Comparison of ENCODE assay signal across 8 cellular contexts in the genomic region with DNA sequence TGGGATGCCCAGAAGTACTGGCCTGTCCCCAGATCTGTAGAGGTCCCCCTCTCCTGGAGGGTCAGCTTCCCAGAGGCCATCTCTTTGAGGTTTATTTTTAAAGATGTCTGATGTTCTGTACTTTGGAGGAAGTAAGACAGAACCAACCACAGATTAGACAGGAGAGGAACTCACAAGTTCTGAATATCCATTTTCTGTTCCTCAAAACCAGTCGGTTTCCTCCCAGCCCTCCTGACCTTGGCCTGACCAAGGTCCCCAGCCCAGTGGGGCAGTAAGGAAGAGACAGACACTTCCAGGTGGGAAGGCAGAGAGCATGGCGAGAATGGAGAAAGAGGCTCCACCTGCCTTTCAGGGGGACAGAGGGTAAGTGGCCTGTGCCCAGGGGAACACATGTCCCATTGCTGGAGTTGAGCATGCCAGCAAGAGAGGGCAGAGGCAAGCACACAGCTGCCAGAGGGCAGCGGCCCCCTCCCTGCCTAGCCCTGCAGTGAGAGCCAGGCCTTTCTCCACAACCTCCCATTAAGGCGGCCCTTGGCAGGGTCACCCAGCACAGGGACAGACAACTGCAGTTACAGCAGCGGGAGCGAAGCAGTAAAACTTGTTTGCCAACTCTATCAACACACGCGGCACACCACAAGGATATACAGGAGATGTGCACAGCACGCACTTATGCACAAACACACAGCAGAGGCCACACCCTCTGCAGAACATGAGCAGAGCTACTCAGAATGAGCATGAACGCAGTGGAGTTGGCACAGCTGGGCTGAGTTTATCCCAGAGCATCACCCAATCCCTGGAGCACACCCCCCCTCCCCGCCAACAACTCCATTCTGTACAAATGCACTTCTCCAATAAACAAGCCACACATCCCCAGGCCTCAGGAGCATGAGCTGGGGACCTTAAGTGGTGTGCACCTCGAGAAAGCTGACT. TPM values are rescaled to one million over a fixed set of nuclear protein-coding genes. Genes with fewer than 3 reads are reported as not detected.
A peak's percentile ranks its signal among the peaks of the same experiment; 100 is the strongest.
DNase-seq lines count a peak whose midpoint lies in the region; ATAC-seq and TF ChIP-seq lines count a peak whose summit lies in the region.

No MANE protein-coding gene starts in this region.

- H3K27ac ChIP-seq in prostate gland: peak overlapping the region; percentile 76 to 86

- H3K36me3 ChIP-seq in prostate gland (no peaks in the 10 kb centered on the region), H7 (replicated peaks; ENCODE audit: control insufficient read depth, insufficient read depth, low read length) (no peaks in the 10 kb centered on the region)

- no peak overlapping the region for H3K4me3 ChIP-seq in prostate gland
- H3K4me3 ChIP-seq in H7 (ENCODE audit: insufficient read depth, low read depth, low read length): no peak overlapping the region

- peak; percentile 75 for DNase-seq in Calu3
- DNase-seq in NCI-H748 treated with DMSO at 0.1 percent for 48 hours (lab: John Stamatoyannopoulos, UW): peak; percentile 41
- peak; percentile 89 for DNase-seq in globus pallidus (ENCODE audit: low spot score)
- peak; percentile 95 for DNase-seq in prostate gland (ENCODE audit: low spot score)
- DNase-seq in effector CD8-positive, alpha-beta T cell (lab: John Stamatoyannopoulos, UW): no peak
- DNase-seq in H7: no peak
- no peak for DNase-seq in AML-193 (lab: John Stamatoyannopoulos, UW)

- peak overlapping the region; percentile 68 for H3K27ac Mint-ChIP-seq in Calu3 (ENCODE audit: unreplicated experiment)

- peaks cover 19% of the 10 kb centered on the region for H3K4me1 ChIP-seq in prostate gland (replicated peaks)

- H3K27me3 Mint-ChIP-seq in Calu3 (ENCODE audit: unreplicated experiment): no peaks in the 10 kb centered on the region

- WGBS in prostate gland: 23% methylated on average over 11 of the region's 12 CpGs

- H3K27me3 ChIP-seq in prostate gland (replicated peaks; ENCODE audit: insufficient read depth): no peaks in the 10 kb centered on the region
- no peaks in the 10 kb centered on the region for H3K27me3 ChIP-seq in H7 (ENCODE audit: control insufficient read depth, insufficient read depth, low read length)

- ATAC-seq in GM21515 (IDR thresholded peaks at IDR 0.05; ENCODE audit: unreplicated experiment): no peak

- H3K4me1 Mint-ChIP-seq in Calu3 (ENCODE audit: low read depth, unreplicated experiment): peaks cover 47% of the 10 kb centered on the region

- TF ChIP-seq POLR2A in prostate gland (IDR thresholded peaks at IDR 0.05): no peak

- no peaks in the 10 kb centered on the region for H3K36me3 Mint-ChIP-seq in Calu3 (ENCODE audit: insufficient read depth, unreplicated experiment)

- H3K9me3 Mint-ChIP-seq in Calu3 (ENCODE audit: low read depth, unreplicated experiment): no peaks in the 10 kb centered on the region

- no peak for TF ChIP-seq CTCF in Calu3 (IDR thresholded peaks at IDR 0.05; ENCODE audit: unreplicated experiment)
- no peak for TF ChIP-seq CTCF in prostate gland (IDR thresholded peaks at IDR 0.05)

- no peaks in the 10 kb centered on the region for H3K9me3 ChIP-seq in prostate gland

- intact Hi-C loops in Calu3 (cut with micrococcal nuclease; ENCODE audit: unreplicated experiment): no loop called here
- intact Hi-C loops in prostate gland (cut with DNase I): no loop called here

- no TSS peak for BruUV-seq in Calu3 (replicated peaks; lab: Mats Ljungman, UMichigan)

- no peak overlapping the region for H3K4me3 Mint-ChIP-seq in Calu3 (ENCODE audit: low read depth, unreplicated experiment)

- CTCF ChIA-PET in Calu3 (lab: Charles Lee): interaction anchor here (0.6 kb wide), 1 partner anchor 23 kb away, joined by 6 read pairs; no protein-coding TSS in a partner anchor

RNA-seq across cellular contexts. Expression of a gene that starts 18.5 kb away (rescaled TPM):
- total RNA-seq in Calu3 (2022): 23.8 and 25.3 TPM in 2 replicates
- total RNA-seq in prostate gland: 10 to 100 TPM; 35.8 to 45.9 TPM
- 89.1 and 100 TPM in 2 replicates for total RNA-seq in H7 (2014; rRNA removed; shearing (Covaris generic))

RNA-seq across cellular contexts. Expression of a gene that starts 30.5 kb away (rescaled TPM):
- total RNA-seq in Calu3 (2022) (12.2 and 14.1 TPM in 2 replicates), prostate gland (10 to 100 TPM; 21.2 to 38.7 TPM)
- total RNA-seq in H7 (2014; rRNA removed; shearing (Covaris generic)): 13.1 and 13.5 TPM in 2 replicates

RNA-seq across cellular contexts. Expression of a gene that starts 44.5 kb away (rescaled TPM):
- total RNA-seq in Calu3 (2022) (6.5 and 7.5 TPM in 2 replicates), prostate gland (10 to 100 TPM; 11.4 to 15.2 TPM)
- total RNA-seq in H7 (2014; rRNA removed; shearing (Covaris generic)): 2.5 and 4.4 TPM in 2 replicates

Comparison
In these comparisons a context has a peak if more than half of its experiments do, and no peak if none do; other contexts are left out.
1. DNase-seq: peak in Calu3 (single experiment), NCI-H748 treated with DMSO at 0.1 percent for 48 hours (single experiment), globus pallidus (single experiment) and prostate gland (single experiment); none in effector CD8-positive, alpha-beta T cell (single experiment), H7 (single experiment) and AML-193 (0 of 2).